In genomic region chr11:65884716-65885092, GRCh38 we compare ENCODE assay signal across 8 cellular contexts. TPM values are rescaled to one million over a fixed set of nuclear protein-coding genes. Genes with fewer than 3 reads are reported as not detected.
A peak's percentile ranks its signal among the peaks of the same experiment; 100 is the strongest.
DNase-seq lines count a peak whose midpoint lies in the region; ATAC-seq and TF ChIP-seq lines count a peak whose summit lies in the region.

No MANE protein-coding gene starts in this region.

- intact Hi-C loops in uterus (cut with DNase I; ENCODE audit: low total_unique reads), result loop anchor here (5.0 kb wide), 1 partner anchor 103 kb away; no protein-coding TSS in a partner anchor

- peak; percentile 85 for DNase-seq in ELF-1 (ENCODE audit: low read depth, low spot score)
- peak; percentile 71 for DNase-seq in M059J (ENCODE audit: low read depth)
- peak; percentile 84 to 93 for DNase-seq in SJSA1 (ENCODE audit: low read depth in 1 of 2, low spot score in 2 of 2)
- peak; percentile 75 for DNase-seq in activated gamma-delta T cell treated with anti-CD3 and anti-CD28 coated beads, Interleukin-2, amount 50 U/mL, for 16 hours (ENCODE audit: low read depth)
- DNase-seq in germinal center (ENCODE audit: low spot score), result peak; percentile 87
- peak; percentile 68 to 73 for DNase-seq in uterus

- H3K36me3 ChIP-seq in SJSA1 (peaks cover 65% of the 10 kb centered on the region), parathyroid adenoma (ENCODE audit: control insufficient read depth, insufficient read depth, low read length) (no peaks in the 10 kb centered on the region), uterus (no peaks in the 10 kb centered on the region)

- no peak for ATAC-seq in GM19023 (IDR thresholded peaks at IDR 0.05; ENCODE audit: unreplicated experiment)

- H3K79me2 ChIP-seq in parathyroid adenoma, result no peaks in the 10 kb centered on the region

- H3K4me2 ChIP-seq in parathyroid adenoma (ENCODE audit: low read length), result no peak overlapping the region

- H3K27me3 ChIP-seq in SJSA1 (replicated peaks) (no peaks in the 10 kb centered on the region), parathyroid adenoma (ENCODE audit: control insufficient read depth, insufficient read depth, low read length) (no peaks in the 10 kb centered on the region), uterus (no peaks in the 10 kb centered on the region)

- no peak overlapping the region for H3K27ac ChIP-seq in SJSA1
- H3K27ac ChIP-seq in parathyroid adenoma, result no peak overlapping the region
- peak overlapping the region; percentile 24 to 38 for H3K27ac ChIP-seq in uterus

- H3K4me3 ChIP-seq in SJSA1 (no peak overlapping the region), parathyroid adenoma (ENCODE audit: low read depth, low read length) (no peak overlapping the region), uterus (no peak overlapping the region)

- TF ChIP-seq CTCF in parathyroid adenoma (IDR thresholded peaks at IDR 0.05), result peak; percentile 90
- peak; percentile 97 to 99 (median 98) for TF ChIP-seq CTCF in uterus (IDR thresholded peaks at IDR 0.05)

- no peak for TF ChIP-seq POLR2A in uterus (IDR thresholded peaks at IDR 0.05)

- no peaks in the 10 kb centered on the region for H3K9me3 ChIP-seq in SJSA1 (replicated peaks)
- no peaks in the 10 kb centered on the region for H3K9me3 ChIP-seq in parathyroid adenoma (ENCODE audit: control insufficient read depth, low read length)
- H3K9me3 ChIP-seq in uterus, result no peaks in the 10 kb centered on the region

- peaks cover 42% of the 10 kb centered on the region for H3K4me1 ChIP-seq in SJSA1 (replicated peaks)
- H3K4me1 ChIP-seq in parathyroid adenoma, result peaks cover 5% of the 10 kb centered on the region
- H3K4me1 ChIP-seq in uterus, result peaks cover 4 to 9% of the 10 kb centered on the region in 2 donors

- H2AFZ ChIP-seq in parathyroid adenoma, result no peak overlapping the region

- no peak overlapping the region for H3K9ac ChIP-seq in parathyroid adenoma

RNA-seq across cellular contexts. Expression of gene FIBP, which starts 3.6 kb away (rescaled TPM):
- total RNA-seq in M059J (2014; rRNA removed; shearing (Covaris generic)), result 149 and 165 TPM in 2 replicates
- total RNA-seq in SJSA1 (2014; rRNA removed; shearing (Covaris generic)), result 295 and 309 TPM in 2 replicates
- 100 to 1,000 TPM in 1 of 4 donors, 10 to 100 TPM in 3; 39.7 to 239 (median 52.2) TPM for total RNA-seq in uterus

RNA-seq across cellular contexts. Expression of gene CTSW, which starts 5.1 kb away (rescaled TPM):
- 0.49 and 1.5 TPM in 2 replicates for total RNA-seq in M059J (2014; rRNA removed; shearing (Covaris generic))
- total RNA-seq in SJSA1 (2014; rRNA removed; shearing (Covaris generic)), result 1.9 TPM in 1 of 2 replicates, not detected in the other
- total RNA-seq in uterus, result 1 to 10 TPM in 1 of 4 donors, under 1 TPM in 1, not detected in 2; 0.62 to 3.6 TPM

RNA-seq across cellular contexts. Expression of gene CCDC85B, which starts 5.8 kb away (rescaled TPM):
- 57.1 and 95.3 TPM in 2 replicates for total RNA-seq in M059J (2014; rRNA removed; shearing (Covaris generic))
- total RNA-seq in SJSA1 (2014; rRNA removed; shearing (Covaris generic)), result 94.0 and 160 TPM in 2 replicates
- 100 to 1,000 TPM in 1 of 4 donors, 10 to 100 TPM in 3; 22.3 to 141 (median 54.5) TPM for total RNA-seq in uterus

RNA-seq across cellular contexts. Expression of gene EFEMP2, which starts 12.1 kb away (rescaled TPM):
- total RNA-seq in M059J (2014; rRNA removed; shearing (Covaris generic)), result 14.4 and 25.3 TPM in 2 replicates
- total RNA-seq in SJSA1 (2014; rRNA removed; shearing (Covaris generic)), result 120 and 194 TPM in 2 replicates
- 100 to 1,000 TPM in 1 of 4 donors, 10 to 100 TPM in 3; 56.1 to 165 (median 87.3) TPM for total RNA-seq in uterus

RNA-seq across cellular contexts. Expression of gene FOSL1, which starts 15.5 kb away (rescaled TPM):
- 253 and 286 TPM in 2 replicates for total RNA-seq in M059J (2014; rRNA removed; shearing (Covaris generic))
- 72.1 and 97.5 TPM in 2 replicates for total RNA-seq in SJSA1 (2014; rRNA removed; shearing (Covaris generic))
- total RNA-seq in uterus, result 1 to 10 TPM in 2 of 4 donors, not detected in 2; 2.9 to 3.9 TPM

Comparison
In these comparisons a context has a peak if more than half of its experiments do, and no peak if none do; other contexts are left out.
1. H3K27ac ChIP-seq: peak in uterus (2 of 2); none in SJSA1 (single experiment) and parathyroid adenoma (single experiment).
2. Peak in every context shown above with its lines, with median percentiles within 50 percentile points of each other: DNase-seq.